24 cellular contexts compared by ENCODE assay signal in genomic region chr11:30432716-30433115, GRCh38.
DNase-seq lines count a peak whose midpoint lies in the region; ATAC-seq and TF ChIP-seq lines count a peak whose summit lies in the region.
"Had no signal": no experiment of that assay in that cellular context is flagged by ENCODE, and none has a peak within 500 bp of the region (broad histone marks: within the 10 kb centered on the region; RNA-seq: fewer than 3 reads in every experiment).

No MANE protein-coding gene starts in this region.

- peak overlapping the region; percentile 88 for H3K27ac ChIP-seq in cardiac muscle cell
- no peak overlapping the region for H3K27ac ChIP-seq in right cardiac atrium (ENCODE audit: low read length)
- peak overlapping the region; percentile 1 to 39 for H3K27ac ChIP-seq in coronary artery
- peak overlapping the region; percentile 19 to 58 for H3K27ac ChIP-seq in prostate gland
- peak overlapping the region; percentile 37 to 84 (median 71) for H3K27ac ChIP-seq in thyroid gland
- no peak overlapping the region for H3K27ac ChIP-seq in GM23248
- H3K27ac ChIP-seq: SK-N-MC had no signal

- H3K9me3 ChIP-seq in cardiac muscle cell (ENCODE audit: low read depth) (no peaks in the 10 kb centered on the region), right cardiac atrium (ENCODE audit: control insufficient read depth, low read length) (no peaks in the 10 kb centered on the region), prostate gland (no peaks in the 10 kb centered on the region), thyroid gland (no peaks in the 10 kb centered on the region), GM23248 (ENCODE audit: low read depth) (no peaks in the 10 kb centered on the region)
- H3K9me3 ChIP-seq: BE2C, MG63 had no signal

- H3K27me3 ChIP-seq in cardiac muscle cell (no peaks in the 10 kb centered on the region), right cardiac atrium (ENCODE audit: control insufficient read depth, insufficient read depth) (no peaks in the 10 kb centered on the region), prostate gland (replicated peaks; ENCODE audit: insufficient read depth) (no peaks in the 10 kb centered on the region), thyroid gland (no peaks in the 10 kb centered on the region), GM23248 (replicated peaks; ENCODE audit: insufficient read depth) (no peaks in the 10 kb centered on the region)
- H3K27me3 ChIP-seq: BE2C, MG63 had no signal

- H2AFZ ChIP-seq in GM23248: no peak overlapping the region

- 41% methylated on average over 2 of the region's 2 CpGs for WGBS in right cardiac atrium
- WGBS in prostate gland: 59% methylated on average over 2 of the region's 2 CpGs
- 78 to 83% methylated on average over 2 of the region's 2 CpGs for WGBS in thyroid gland, 2 donors
- WGBS in GM23248 (ENCODE audit: low coverage in 1 of 2, low lambda C conversion rate in 2 of 2, missing lambda C conversion rate in 2 of 2), 2 experiments: 21 to 34% methylated on average over 2 of the region's 2 CpGs

- no peak overlapping the region for H3K9ac ChIP-seq in GM23248

- DNase-seq in cardiac muscle cell (ENCODE audit: low read depth in 1 of 2, low spot score in 1 of 2) (peak in 1 of 2 donors; percentile 65), right cardiac atrium (no peak), coronary artery (ENCODE audit: low spot score) (no peak), prostate gland (ENCODE audit: low spot score) (no peak), thyroid gland (no peak), DMS 273 (lab: John Stamatoyannopoulos, UW; ENCODE audit: unreplicated experiment) (no peak), GM23248 (no peak), NCI-H69 (lab: John Stamatoyannopoulos, UW) (no peak)
- DNase-seq: 8988T; ACHN; BE2C; CD8-positive, alpha-beta memory T cell; DND-41; IMR-90; KG1; MG63; NCI-H2029; NCI-H446; NCI-H524 treated with DMSO at 0.1 percent for 48 hours; NCI-H82; RPMI8226; SHP77 treated with DMSO at 0.1 percent for 48 hours had no signal

- intact Hi-C loops in right cardiac atrium (cut with DNase I) (no loop called here), prostate gland (cut with DNase I) (no loop called here), thyroid gland (cut with DNase I) (no loop called here)

- no peak overlapping the region for H3K4me3 ChIP-seq in cardiac muscle cell
- H3K4me3 ChIP-seq in right cardiac atrium (ENCODE audit: low read length): no peak overlapping the region
- H3K4me3 ChIP-seq in coronary artery: no peak overlapping the region
- no peak overlapping the region for H3K4me3 ChIP-seq in prostate gland
- H3K4me3 ChIP-seq in thyroid gland (replicated peaks in 1 of 3): no peak overlapping the region
- H3K4me3 ChIP-seq in GM23248: no peak overlapping the region
- H3K4me3 ChIP-seq: MG63, SK-N-MC had no signal

- TF ChIP-seq POLR2A in prostate gland (IDR thresholded peaks at IDR 0.05) (no peak), thyroid gland (IDR thresholded peaks at IDR 0.05) (no peak)

- H3K79me2 ChIP-seq in GM23248 (ENCODE audit: insufficient read depth): no peaks in the 10 kb centered on the region

- ATAC-seq in right cardiac atrium: no peak
- ATAC-seq: HCT116 had no signal

- TF ChIP-seq CTCF in cardiac muscle cell (IDR thresholded peaks at IDR 0.05; ENCODE audit: low read depth, low read length) (no peak), coronary artery (IDR thresholded peaks at IDR 0.05) (no peak), prostate gland (IDR thresholded peaks at IDR 0.05) (no peak), thyroid gland (IDR thresholded peaks at IDR 0.05) (no peak)

- H4K20me1 ChIP-seq in GM23248 (ENCODE audit: insufficient read depth): no peaks in the 10 kb centered on the region

- in situ Hi-C loops in GM23248 (cut with MboI): no loop called here

- no peak overlapping the region for H3K4me2 ChIP-seq in GM23248 (ENCODE audit: unreplicated experiment)

- no peaks in the 10 kb centered on the region for H3F3A ChIP-seq in GM23248 (ENCODE audit: insufficient read depth)

- H3K4me1 ChIP-seq in cardiac muscle cell (ENCODE audit: low read depth): peaks cover 28% of the 10 kb centered on the region
- H3K4me1 ChIP-seq in right cardiac atrium (ENCODE audit: control insufficient read depth, insufficient read depth, low read length): peaks cover 7% of the 10 kb centered on the region
- H3K4me1 ChIP-seq in prostate gland (replicated peaks): peaks cover 10% of the 10 kb centered on the region
- H3K4me1 ChIP-seq in thyroid gland: peaks cover 24 to 28% of the 10 kb centered on the region in 2 donors
- H3K4me1 ChIP-seq in GM23248 (ENCODE audit: insufficient read depth): no peaks in the 10 kb centered on the region
- H3K4me1 ChIP-seq: BE2C had no signal

- H3K36me3 ChIP-seq in cardiac muscle cell: no peaks in the 10 kb centered on the region
- no peaks in the 10 kb centered on the region for H3K36me3 ChIP-seq in prostate gland
- H3K36me3 ChIP-seq in thyroid gland: no peaks in the 10 kb centered on the region
- no peaks in the 10 kb centered on the region for H3K36me3 ChIP-seq in GM23248 (ENCODE audit: low read depth)
- H3K36me3 ChIP-seq: BE2C, MG63 had no signal

- H3K9me2 ChIP-seq in GM23248 (ENCODE audit: insufficient read depth): no peaks in the 10 kb centered on the region

Comparison
In these comparisons a context has a peak if more than half of its experiments do, and no peak if none do; other contexts are left out.
1. H3K27ac ChIP-seq: peak in cardiac muscle cell (single experiment), coronary artery (2 of 2), prostate gland (2 of 2) and thyroid gland (3 of 3); none in right cardiac atrium (single experiment) and GM23248 (single experiment).